Comparison of ENCODE assay signal across 21 cellular contexts in the genomic region with DNA sequence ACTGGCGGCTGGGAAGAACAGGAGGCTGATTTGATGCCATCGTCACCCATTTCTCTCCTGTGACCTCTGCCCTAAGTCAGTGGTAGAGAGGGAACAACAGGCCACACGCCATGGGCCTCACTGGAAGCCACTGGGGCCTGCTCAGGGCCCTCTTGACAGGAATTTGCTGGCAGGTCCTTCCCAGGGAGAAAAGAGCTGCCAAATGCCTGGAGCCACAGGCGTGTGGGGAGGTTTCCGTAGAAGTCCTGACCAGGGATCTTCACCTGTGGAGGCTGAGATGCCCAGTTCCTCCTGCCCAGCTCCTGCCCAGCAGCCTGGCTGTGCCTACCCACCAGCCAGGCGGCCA.
"Had no signal": no experiment of that assay in that cellular context is flagged by ENCODE, and none has a peak within 500 bp of the region (broad histone marks: within the 10 kb centered on the region; RNA-seq: fewer than 3 reads in every experiment).

No MANE protein-coding gene starts in this region.

- H3K9me3 ChIP-seq: esophagus squamous epithelium, pancreas, right lobe of liver, thyroid gland, vagina had no signal

- H3K36me3 ChIP-seq: neural progenitor cell, pancreas, right lobe of liver, thyroid gland, vagina had no signal

- H3K4me2 ChIP-seq: neural progenitor cell had no signal

- H3K27ac ChIP-seq: epithelial cell of prostate, esophagus squamous epithelium, foreskin keratinocyte, left ventricle myocardium inferior, neural progenitor cell, pancreas, right lobe of liver, spleen, thyroid gland had no signal

- FAIRE-seq: keratinocyte, pancreas had no signal

- ATAC-seq: effector memory CD8-positive, alpha-beta T cell; foreskin keratinocyte; natural killer cell treated with Interleukin-12 subunit alpha and Interleukin-12 subunit beta and Interleukin-15 and Interleukin-18, amount 100 ng/mL, for 72 hours; pancreas had no signal

- H3K27me3 ChIP-seq: esophagus squamous epithelium, foreskin keratinocyte, neural progenitor cell, pancreas, right lobe of liver, spleen, thyroid gland, vagina had no signal

- H3K9ac ChIP-seq: neural progenitor cell had no signal

- DNase-seq: effector memory CD8-positive, alpha-beta T cell; esophagus squamous epithelium; foreskin keratinocyte; immature natural killer cell; left ventricle myocardium inferior; mesenchymal stem cell; midbrain; occipital lobe; spleen; stimulated activated CD4-positive, alpha-beta T cell treated with anti-CD3 and anti-CD28 coated beads, Interleukin-15, amount 100 ng/mL, for 24 hours; stimulated activated CD4-positive, alpha-beta T cell treated with anti-CD3 and anti-CD28 coated beads, Interleukin-2, amount 100 ng/mL, for 24 hours; stimulated activated naive CD4-positive, alpha-beta T cell; thyroid gland had no signal

- H3K4me3 ChIP-seq: esophagus squamous epithelium, left ventricle myocardium inferior, lung, neural progenitor cell, pancreas, right lobe of liver, spleen, thyroid gland, vagina had no signal

- H3K4me1 ChIP-seq: foreskin keratinocyte, neural progenitor cell, pancreas, right lobe of liver, spleen, thyroid gland had no signal

- H2AFZ ChIP-seq: neural progenitor cell had no signal
